8 cellular contexts compared by ENCODE assay signal in genomic region chr2:191245046-191245868, GRCh38.
DNase-seq lines count a peak whose midpoint lies in the region; ATAC-seq and TF ChIP-seq lines count a peak whose summit lies in the region.

Gene MYO1B (plus strand): TSS chr2:191245404. CDS start chr2:191276896, 31,492 bp downstream.

- TF ChIP-seq CTCF in GM06990 (IDR thresholded peaks at IDR 0.05; ENCODE audit: insufficient read depth, low read length, poor library complexity, severe bottlenecking) = peak; percentile 14
- peak; percentile 88 for TF ChIP-seq CTCF in VCaP (conservative IDR thresholded peaks at IDR 0.05)

- DNase-seq in GM06990 (ENCODE audit: extremely low read depth, insufficient read length) = peak; percentile 45
- peak; percentile 38 for DNase-seq in NCI-H1694 (lab: John Stamatoyannopoulos, UW)
- peak; percentile 17 for DNase-seq in central memory CD4-positive, alpha-beta T cell
- peak; percentile 62 for DNase-seq in kidney glomerular epithelial cell (lab: John Stamatoyannopoulos, UW)
- DNase-seq in stimulated activated CD4-positive, alpha-beta T cell treated with anti-CD3 and anti-CD28 coated beads, Interleukin-2, amount 100 ng/mL, for 4 hours (ENCODE audit: low read depth) = peak; percentile 32

- H3K27me3 ChIP-seq in GM06990 (replicated peaks; ENCODE audit: control insufficient read depth, insufficient read depth, low read length) = peaks cover 1% of the 10 kb centered on the region

- no peaks in the 10 kb centered on the region for H3K36me3 ChIP-seq in GM06990 (ENCODE audit: control insufficient read depth, insufficient read depth, low read length)

- peak within 1 kb of the TSS; percentile 84 for H3K27ac ChIP-seq in VCaP

- ATAC-seq in HG02588 (IDR thresholded peaks at IDR 0.05; ENCODE audit: unreplicated experiment) (peak; percentile 56), HG03280 (IDR thresholded peaks at IDR 0.05; ENCODE audit: unreplicated experiment) (no peak)

- no peak within 1 kb of the TSS; the same call in 1 of the 2 replicates for H3K4me3 ChIP-seq in GM06990 (replicated peaks; ENCODE audit: low read depth, low read length)
